11 cellular contexts compared by ENCODE assay signal in genomic region chr1:40825430-40825778, GRCh38. TPM values are rescaled to one million over a fixed set of nuclear protein-coding genes. Genes with fewer than 3 reads are reported as not detected.
DNase-seq lines count a peak whose midpoint lies in the region; ATAC-seq lines count a peak whose summit lies in the region.
"Had no signal": no experiment of that assay in that cellular context is flagged by ENCODE, and none has a peak within 500 bp of the region (broad histone marks: within the 10 kb centered on the region; RNA-seq: fewer than 3 reads in every experiment).

No MANE protein-coding gene starts in this region.

- H3K4me1 ChIP-seq in CD4-positive, CD25-positive, alpha-beta regulatory T cell (ENCODE audit: control insufficient read depth, insufficient read depth, low read length, poor library complexity, severe bottlenecking) = no peaks in the 10 kb centered on the region

- no peak overlapping the region for H3K4me3 ChIP-seq in CD4-positive, CD25-positive, alpha-beta regulatory T cell (ENCODE audit: low read depth, low read length)
- H3K4me3 ChIP-seq in MG63 = no peak overlapping the region

- H3K27ac Mint-ChIP-seq in CD4-positive, CD25-positive, alpha-beta regulatory T cell = peak overlapping the region; percentile 17 to 71 (median 43)
- H3K27ac Mint-ChIP-seq: activated T-cell treated with anti-CD3 and anti-CD28 coated beads, Interleukin-2, amount 50 U/mL, for 24 hours had no signal

- no peak overlapping the region for H3K4me3 Mint-ChIP-seq in CD4-positive, CD25-positive, alpha-beta regulatory T cell
- H3K4me3 Mint-ChIP-seq: activated T-cell treated with anti-CD3 and anti-CD28 coated beads, Interleukin-2, amount 50 U/mL, for 24 hours; natural killer cell had no signal

- peaks cover 0 to 17% (median 6%) of the 10 kb centered on the region in 4 donors for H3K4me1 Mint-ChIP-seq in CD4-positive, CD25-positive, alpha-beta regulatory T cell

- H3K27me3 ChIP-seq in CD4-positive, CD25-positive, alpha-beta regulatory T cell (ENCODE audit: control insufficient read depth, insufficient read depth, low read length) = no peaks in the 10 kb centered on the region
- no peaks in the 10 kb centered on the region for H3K27me3 ChIP-seq in MG63

- no peaks in the 10 kb centered on the region for H3K36me3 ChIP-seq in CD4-positive, CD25-positive, alpha-beta regulatory T cell (ENCODE audit: control insufficient read depth, insufficient read depth, low read length)
- no peaks in the 10 kb centered on the region for H3K36me3 ChIP-seq in MG63

- no peaks in the 10 kb centered on the region for H3K27me3 Mint-ChIP-seq in CD4-positive, CD25-positive, alpha-beta regulatory T cell
- H3K27me3 Mint-ChIP-seq: activated T-cell treated with anti-CD3 and anti-CD28 coated beads, Interleukin-2, amount 50 U/mL, for 24 hours had no signal

- no peaks in the 10 kb centered on the region for H3K9me3 ChIP-seq in CD4-positive, CD25-positive, alpha-beta regulatory T cell (ENCODE audit: control insufficient read depth in 2 of 2, low read length in 2 of 2)
- no peaks in the 10 kb centered on the region for H3K9me3 ChIP-seq in MG63

- H3K9me3 Mint-ChIP-seq in CD4-positive, CD25-positive, alpha-beta regulatory T cell = no peaks in the 10 kb centered on the region
- H3K9me3 Mint-ChIP-seq: activated T-cell treated with anti-CD3 and anti-CD28 coated beads, Interleukin-2, amount 50 U/mL, for 24 hours; natural killer cell had no signal

- H3K36me3 Mint-ChIP-seq in CD4-positive, CD25-positive, alpha-beta regulatory T cell = no peaks in the 10 kb centered on the region
- H3K36me3 Mint-ChIP-seq: natural killer cell had no signal

- no peak overlapping the region for H3K27ac ChIP-seq in CD4-positive, CD25-positive, alpha-beta regulatory T cell (ENCODE audit: insufficient read depth, low read length, poor library complexity, severe bottlenecking)

- ATAC-seq in CD4-positive, CD25-positive, alpha-beta regulatory T cell (ENCODE audit: low read depth in 2 of 2) = no peak
- peak; percentile 46 for ATAC-seq in GM18858 (IDR thresholded peaks at IDR 0.05; ENCODE audit: unreplicated experiment)
- no peak for ATAC-seq in HG02885 (IDR thresholded peaks at IDR 0.05; ENCODE audit: poor library complexity, unreplicated experiment)
- ATAC-seq: PC-3 had no signal

- DNase-seq in CD4-positive, CD25-positive, alpha-beta regulatory T cell = peak in 1 of 3 donors; percentile 37
- peak; percentile 90 for DNase-seq in NCI-H2029 (lab: John Stamatoyannopoulos, UW)
- peak; percentile 52 for DNase-seq in left kidney (ENCODE audit: low read depth, low spot score)
- DNase-seq in DMS79 (lab: John Stamatoyannopoulos, UW) = no peak
- no peak for DNase-seq in midbrain (lab: John Stamatoyannopoulos, UW)
- no peak for DNase-seq in MG63
- DNase-seq: activated T-cell treated with anti-CD3 and anti-CD28 coated beads, Interleukin-2, amount 50 U/mL, for 24 hours; natural killer cell; PC-3 had no signal

RNA-seq across cellular contexts. Expression of gene CITED4, which starts 36.8 kb away (rescaled TPM):
- 14.8 TPM for total RNA-seq in CD4-positive, CD25-positive, alpha-beta regulatory T cell
- 10 to 100 TPM in 3 of 4 donors, 1 to 10 TPM in 1; 7.0 to 15.8 (median 13.3) TPM for polyA plus RNA-seq in CD4-positive, CD25-positive, alpha-beta regulatory T cell
- 29.5 and 45.3 TPM in 2 replicates for total RNA-seq in MG63 (2014; rRNA removed; shearing (Covaris generic); ENCODE audit: low replicate concordance)

RNA-seq across cellular contexts. Expression of gene KCNQ4, which starts 41.8 kb away (rescaled TPM):
- total RNA-seq in CD4-positive, CD25-positive, alpha-beta regulatory T cell = 0.44 TPM
- polyA plus RNA-seq in CD4-positive, CD25-positive, alpha-beta regulatory T cell = under 1 TPM in 3 of 4 donors, not detected in 1; 0.10 to 0.25 (median 0.13) TPM
- not detected in 2 replicates for total RNA-seq in MG63 (2014; rRNA removed; shearing (Covaris generic); ENCODE audit: low replicate concordance)

Comparison
In these comparisons a context has a peak if more than half of its experiments do, and no peak if none do; other contexts are left out.
1. DNase-seq: peak in NCI-H2029 (single experiment) and left kidney (single experiment); none in DMS79 (single experiment), midbrain (single experiment) and MG63 (single experiment).